20 cellular contexts compared by ENCODE assay signal in genomic region chr17:32831627-32832243, GRCh38.
"Had no signal": no experiment of that assay in that cellular context is flagged by ENCODE, and none has a peak within 500 bp of the region (broad histone marks: within the 10 kb centered on the region; RNA-seq: fewer than 3 reads in every experiment).

No MANE protein-coding gene starts in this region.

- H3K9me3 Mint-ChIP-seq: activated naive CD8-positive, alpha-beta T cell treated with anti-CD3 and anti-CD28 coated beads for 36 hours; brain; central memory CD8-positive, alpha-beta T cell; natural killer cell treated with Interleukin-12 subunit alpha and Interleukin-12 subunit beta and Interleukin-15 and Interleukin-18, amount 100 ng/mL, for 72 hours; stimulated activated naive B cell treated with anti-CD40 and anti-IgM and Interleukin-4, amounts not matched to agents 10 μg/mL and 1 μg/mL and 100 μg/mL, for 72 hours had no signal

- H3K27ac Mint-ChIP-seq: activated naive CD8-positive, alpha-beta T cell treated with anti-CD3 and anti-CD28 coated beads for 36 hours; brain; natural killer cell treated with Interleukin-12 subunit alpha and Interleukin-12 subunit beta and Interleukin-15 and Interleukin-18, amount 100 ng/mL, for 72 hours; progenitor cell of endocrine pancreas; stimulated activated naive B cell treated with anti-CD40 and anti-IgM and Interleukin-4, amounts not matched to agents 10 μg/mL and 1 μg/mL and 100 μg/mL, for 72 hours; T-helper 17 cell; WTC11 had no signal

- DNase-seq: activated CD4-positive, alpha-beta T cell treated with anti-CD3 and anti-CD28 coated beads, Interleukin-2, amount 50 U/mL, for 1 hour; activated CD8-positive, alpha-beta memory T cell treated with anti-CD3 and anti-CD28 coated beads for 24 hours; activated gamma-delta T cell treated with Interleukin-2 at 50 U/mL for 16 hours; activated naive CD8-positive, alpha-beta T cell treated with anti-CD3 and anti-CD28 coated beads for 36 hours; amygdala; islet precursor cell; left ventricle myocardium inferior; mesendoderm; stimulated activated CD4-positive, alpha-beta T cell treated with anti-CD3 and anti-CD28 coated beads, Interleukin-2, amount 100 ng/mL, for 48 hours; stimulated activated naive B cell treated with anti-CD40 and anti-IgM and Interleukin-4, amounts not matched to agents 10 μg/mL and 1 μg/mL and 100 μg/mL, for 72 hours; T-helper 17 cell had no signal

- H3K27me3 Mint-ChIP-seq: progenitor cell of endocrine pancreas; stimulated activated naive B cell treated with anti-CD40 and anti-IgM and Interleukin-4, amounts not matched to agents 10 μg/mL and 1 μg/mL and 100 μg/mL, for 72 hours had no signal

- H3K36me3 Mint-ChIP-seq: activated naive CD8-positive, alpha-beta T cell treated with anti-CD3 and anti-CD28 coated beads for 36 hours; brain; natural killer cell treated with Interleukin-12 subunit alpha and Interleukin-12 subunit beta and Interleukin-15 and Interleukin-18, amount 100 ng/mL, for 72 hours; stimulated activated naive B cell treated with anti-CD40 and anti-IgM and Interleukin-4, amounts not matched to agents 10 μg/mL and 1 μg/mL and 100 μg/mL, for 72 hours; WTC11 had no signal

- ATAC-seq: natural killer cell treated with Interleukin-12 subunit alpha and Interleukin-12 subunit beta and Interleukin-15 and Interleukin-18, amount 100 ng/mL, for 72 hours; stimulated activated naive B cell treated with anti-CD40 and anti-IgM and Interleukin-4, amounts not matched to agents 10 μg/mL and 1 μg/mL and 100 μg/mL, for 72 hours; T-helper 17 cell; WTC11 had no signal

- H3K27ac ChIP-seq: esophagus muscularis mucosa, hepatocyte, left ventricle myocardium inferior, right atrium auricular region, tibial nerve had no signal

- H3K4me3 Mint-ChIP-seq: activated naive CD8-positive, alpha-beta T cell treated with anti-CD3 and anti-CD28 coated beads for 36 hours; brain; central memory CD8-positive, alpha-beta T cell; natural killer cell treated with Interleukin-12 subunit alpha and Interleukin-12 subunit beta and Interleukin-15 and Interleukin-18, amount 100 ng/mL, for 72 hours; T-helper 17 cell; WTC11 had no signal
